ENCODE assay signal across 1 cellular context in the genomic region with DNA sequence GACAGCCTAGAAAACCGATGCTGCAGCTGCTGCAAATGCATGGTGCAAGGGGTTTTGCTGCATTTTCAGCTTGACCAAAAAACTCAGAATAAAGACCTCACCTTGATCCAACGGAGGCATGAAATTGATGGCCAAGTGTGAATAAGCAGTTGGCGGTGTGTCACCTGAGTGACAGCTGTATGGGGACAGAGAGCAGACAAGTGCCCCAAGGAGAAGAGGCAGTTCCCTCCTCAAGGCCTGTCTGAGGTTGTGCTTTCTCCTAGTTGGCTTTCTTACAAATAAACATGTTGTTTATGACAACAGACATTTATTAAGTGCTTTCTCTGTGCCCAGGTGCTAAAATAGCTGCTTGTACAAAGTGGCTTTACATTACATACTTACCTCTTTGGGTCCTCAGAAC.
TF ChIP-seq lines count a peak whose summit lies in the region.

No MANE protein-coding gene starts in this region.

TF ChIP-seq in K562, 482 proteins besides CTCF, POLR2A, EP300 and RAD21 (continued from another document):
- no peak for TF ChIP-seq TFE3 (CRISPR knock-in tag; IDR thresholded peaks at IDR 0.05)
- TF ChIP-seq ZNF274 (IDR thresholded peaks at IDR 0.05; ENCODE audit: borderline replicate concordance, low read depth, low read length) = no peak
- no peak for TF ChIP-seq SMARCA5 (IDR thresholded peaks at IDR 0.05)
- no peak for TF ChIP-seq ZNF445 (CRISPR knock-in tag; IDR thresholded peaks at IDR 0.05; ENCODE audit: low read depth)
- TF ChIP-seq, protein P1, sequence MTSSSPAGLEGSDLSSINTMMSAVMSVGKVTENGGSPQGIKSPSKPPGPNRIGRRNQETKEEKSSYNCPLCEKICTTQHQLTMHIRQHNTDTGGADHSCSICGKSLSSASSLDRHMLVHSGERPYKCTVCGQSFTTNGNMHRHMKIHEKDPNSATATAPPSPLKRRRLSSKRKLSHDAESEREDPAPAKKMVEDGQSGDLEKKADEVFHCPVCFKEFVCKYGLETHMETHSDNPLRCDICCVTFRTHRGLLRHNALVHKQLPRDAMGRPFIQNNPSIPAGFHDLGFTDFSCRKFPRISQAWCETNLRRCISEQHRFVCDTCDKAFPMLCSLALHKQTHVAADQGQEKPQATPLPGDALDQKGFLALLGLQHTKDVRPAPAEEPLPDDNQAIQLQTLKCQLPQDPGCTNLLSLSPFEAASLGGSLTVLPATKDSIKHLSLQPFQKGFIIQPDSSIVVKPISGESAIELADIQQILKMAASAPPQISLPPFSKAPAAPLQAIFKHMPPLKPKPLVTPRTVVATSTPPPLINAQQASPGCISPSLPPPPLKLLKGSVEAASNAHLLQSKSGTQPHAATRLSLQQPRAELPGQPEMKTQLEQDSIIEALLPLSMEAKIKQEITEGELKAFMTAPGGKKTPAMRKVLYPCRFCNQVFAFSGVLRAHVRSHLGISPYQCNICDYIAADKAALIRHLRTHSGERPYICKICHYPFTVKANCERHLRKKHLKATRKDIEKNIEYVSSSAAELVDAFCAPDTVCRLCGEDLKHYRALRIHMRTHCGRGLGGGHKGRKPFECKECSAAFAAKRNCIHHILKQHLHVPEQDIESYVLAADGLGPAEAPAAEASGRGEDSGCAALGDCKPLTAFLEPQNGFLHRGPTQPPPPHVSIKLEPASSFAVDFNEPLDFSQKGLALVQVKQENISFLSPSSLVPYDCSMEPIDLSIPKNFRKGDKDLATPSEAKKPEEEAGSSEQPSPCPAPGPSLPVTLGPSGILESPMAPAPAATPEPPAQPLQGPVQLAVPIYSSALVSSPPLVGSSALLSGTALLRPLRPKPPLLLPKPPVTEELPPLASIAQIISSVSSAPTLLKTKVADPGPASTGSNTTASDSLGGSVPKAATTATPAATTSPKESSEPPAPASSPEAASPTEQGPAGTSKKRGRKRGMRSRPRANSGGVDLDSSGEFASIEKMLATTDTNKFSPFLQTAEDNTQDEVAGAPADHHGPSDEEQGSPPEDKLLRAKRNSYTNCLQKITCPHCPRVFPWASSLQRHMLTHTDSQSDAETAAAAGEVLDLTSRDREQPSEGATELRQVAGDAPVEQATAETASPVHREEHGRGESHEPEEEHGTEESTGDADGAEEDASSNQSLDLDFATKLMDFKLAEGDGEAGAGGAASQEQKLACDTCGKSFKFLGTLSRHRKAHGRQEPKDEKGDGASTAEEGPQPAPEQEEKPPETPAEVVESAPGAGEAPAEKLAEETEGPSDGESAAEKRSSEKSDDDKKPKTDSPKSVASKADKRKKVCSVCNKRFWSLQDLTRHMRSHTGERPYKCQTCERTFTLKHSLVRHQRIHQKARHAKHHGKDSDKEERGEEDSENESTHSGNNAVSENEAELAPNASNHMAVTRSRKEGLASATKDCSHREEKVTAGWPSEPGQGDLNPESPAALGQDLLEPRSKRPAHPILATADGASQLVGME (CRISPR knock-in tag; IDR thresholded peaks at IDR 0.05) = no peak
- no peak for TF ChIP-seq MCM3 (IDR thresholded peaks at IDR 0.05)
- no peak for TF ChIP-seq PCBP1 (IDR thresholded peaks at IDR 0.05; ENCODE audit: low read depth, low read length, poor library complexity, severe bottlenecking)
- no peak for TF ChIP-seq NCOA1 (IDR thresholded peaks at IDR 0.05; ENCODE audit: low read depth)
